9 cellular contexts compared by ENCODE assay signal in genomic region chr7:5417106-5418071, GRCh38. TPM values are rescaled to one million over a fixed set of nuclear protein-coding genes. Genes with fewer than 3 reads are reported as not detected.
DNase-seq lines count a peak whose midpoint lies in the region; ATAC-seq and TF ChIP-seq lines count a peak whose summit lies in the region.
"Had no signal": no experiment of that assay in that cellular context is flagged by ENCODE, and none has a peak within 500 bp of the region (broad histone marks: within the 10 kb centered on the region; RNA-seq: fewer than 3 reads in every experiment).

No MANE protein-coding gene starts in this region.

- TF ChIP-seq EP300 in esophagus muscularis mucosa (IDR thresholded peaks at IDR 0.05) = no peak

- H3K27ac ChIP-seq in AG04450 (ENCODE audit: low read depth, low read length) (peak overlapping the region; percentile 52), esophagus muscularis mucosa (replicated peaks in 1 of 4) (peak overlapping the region; percentile 96 to 100 (median 100))

- H3K9me3 Mint-ChIP-seq in osteocyte (ENCODE audit: unreplicated experiment) = no peaks in the 10 kb centered on the region

- H3K4me3 Mint-ChIP-seq in osteocyte (ENCODE audit: unreplicated experiment) = peak overlapping the region; percentile 80

- POLR2A ChIA-PET in AG04450 (lab: Yijun Ruan, JAX) = interaction anchor here (0.9 to 1.7 kb wide), 5 partner anchors 8 to 67 kb away, joined by 3 to 6 read pairs (median 4); no protein-coding TSS in a partner anchor

- peaks cover 18% of the 10 kb centered on the region for H3K36me3 Mint-ChIP-seq in osteocyte (ENCODE audit: unreplicated experiment)

- H3K4me1 Mint-ChIP-seq in osteocyte (ENCODE audit: unreplicated experiment) = peaks cover 47% of the 10 kb centered on the region

- DNase-seq in AG04450 (ENCODE audit: low read depth, low spot score) = no peak
- peak; percentile 44 for DNase-seq in MG63
- no peak for DNase-seq in esophagus muscularis mucosa (ENCODE audit: extremely low spot score)
- no peak for DNase-seq in osteocyte (ENCODE audit: extremely low spot score, unreplicated experiment)
- no peak for DNase-seq in lower leg skin (ENCODE audit: low spot score in 2 of 2)
- DNase-seq in posterior vena cava (ENCODE audit: low spot score) = no peak
- no peak for DNase-seq in foreskin melanocyte
- DNase-seq: activated CD4-positive, alpha-beta T cell treated with anti-CD3 and anti-CD28 coated beads for 1 hour had no signal

- ATAC-seq in GM19455 (IDR thresholded peaks at IDR 0.05; ENCODE audit: unreplicated experiment) = no peak

- H3K9me3 ChIP-seq in AG04450 (ENCODE audit: control insufficient read depth, insufficient read depth, low read length) (peaks cover under 1% of the 10 kb centered on the region; the same call in 1 of the 2 replicates), MG63 (no peaks in the 10 kb centered on the region), esophagus muscularis mucosa (no peaks in the 10 kb centered on the region)

- WGBS in esophagus muscularis mucosa = 44% methylated on average over 14 of the region's 15 CpGs
- 56 to 60% methylated on average over 15 of the region's 15 CpGs for WGBS in lower leg skin, 2 donors

- H3K27me3 ChIP-seq in AG04450 (ENCODE audit: control insufficient read depth, insufficient read depth, low read length) (no peaks in the 10 kb centered on the region), MG63 (no peaks in the 10 kb centered on the region), esophagus muscularis mucosa (no peaks in the 10 kb centered on the region)

- CTCF ChIA-PET in AG04450 (lab: Charles Lee) = interaction anchor here (0.6 to 1.2 kb wide), 4 partner anchors 141 to 261 kb away, joined by 4 to 8 read pairs (median 4); no protein-coding TSS in a partner anchor

- 0 out of 2 replicates have a peak overlapping the region, but pooled peaks have one; percentile 7 for H3K4me3 ChIP-seq in AG04450 (ENCODE audit: low read depth, low read length)
- H3K4me3 ChIP-seq in MG63 = no peak overlapping the region
- peak overlapping the region; percentile 84 to 100 (median 94) for H3K4me3 ChIP-seq in esophagus muscularis mucosa
- no peak overlapping the region for H3K4me3 ChIP-seq in lower leg skin (ENCODE audit: low read depth, poor library complexity, severe bottlenecking)

- intact Hi-C loops in esophagus muscularis mucosa (cut with DNase I) (no loop called here), lower leg skin (cut with DNase I; ENCODE audit: low total_unique reads) (no loop called here), posterior vena cava (cut with DNase I) (no loop called here)

- peaks cover 24 to 74% (median 70%) of the 10 kb centered on the region in 4 donors for H3K4me1 ChIP-seq in esophagus muscularis mucosa

- no peaks in the 10 kb centered on the region for H3K27me3 Mint-ChIP-seq in osteocyte (ENCODE audit: unreplicated experiment)

- peaks cover 12% of the 10 kb centered on the region for H3K36me3 ChIP-seq in MG63
- peaks cover 0 to 8% (median 2%) of the 10 kb centered on the region in 4 donors for H3K36me3 ChIP-seq in esophagus muscularis mucosa

- TF ChIP-seq POLR2A in esophagus muscularis mucosa (IDR thresholded peaks at IDR 0.05; ENCODE audit: low read depth) (no peak), lower leg skin (IDR thresholded peaks at IDR 0.05) (no peak)

- H3K27ac Mint-ChIP-seq in osteocyte (ENCODE audit: unreplicated experiment) = peak overlapping the region; percentile 83

- TF ChIP-seq CTCF in AG04450 (IDR thresholded peaks at IDR 0.05; ENCODE audit: low read depth, low read length) (no peak), esophagus muscularis mucosa (IDR thresholded peaks at IDR 0.05) (no peak), osteocyte (IDR thresholded peaks at IDR 0.05) (no peak), lower leg skin (IDR thresholded peaks at IDR 0.05) (no peak)

RNA-seq across cellular contexts. Expression of gene TNRC18, which starts 6.2 kb away (rescaled TPM):
- 13.4 and 15.6 TPM in 2 replicates for polyA plus RNA-seq in AG04450 (2011; rRNA removed)
- polyA minus RNA-seq in AG04450 (2011; rRNA and poly(A)+ RNA removed) = 46.9 and 47.3 TPM in 2 replicates
- total RNA-seq in MG63 (2014; rRNA removed; shearing (Covaris generic); ENCODE audit: low replicate concordance) = 17.3 and 25.0 TPM in 2 replicates
- total RNA-seq in esophagus muscularis mucosa (100 to 1,000 TPM; 101 to 277 (median 166) TPM), osteocyte (198 and 208 TPM in 2 replicates), lower leg skin (100 to 1,000 TPM in 1 of 4 donors, 10 to 100 TPM in 3; 79.9 to 160 (median 91.3) TPM), posterior vena cava (100 to 1,000 TPM in 1 of 2 donors, 10 to 100 TPM in 1; 93.0 to 103 TPM)

Comparison
In these comparisons a context has a peak if more than half of its experiments do, and no peak if none do; other contexts are left out.
1. H3K4me3 ChIP-seq: peak in AG04450 (single experiment) and esophagus muscularis mucosa (4 of 4); none in MG63 (single experiment) and lower leg skin (single experiment).